Comparison of ENCODE assay signal across 1 cellular context in genomic region chr9:128723866-128724743, GRCh38.
TF ChIP-seq lines count a peak whose summit lies in the region.

A gene with protein sequence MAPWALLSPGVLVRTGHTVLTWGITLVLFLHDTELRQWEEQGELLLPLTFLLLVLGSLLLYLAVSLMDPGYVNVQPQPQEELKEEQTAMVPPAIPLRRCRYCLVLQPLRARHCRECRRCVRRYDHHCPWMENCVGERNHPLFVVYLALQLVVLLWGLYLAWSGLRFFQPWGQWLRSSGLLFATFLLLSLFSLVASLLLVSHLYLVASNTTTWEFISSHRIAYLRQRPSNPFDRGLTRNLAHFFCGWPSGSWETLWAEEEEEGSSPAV (minus strand): TSS chr9:128724127. CDS start chr9:128724093, 34 bp downstream.

TF ChIP-seq in K562, 482 proteins besides CTCF, POLR2A, EP300 and RAD21 (continued from another document and continues in another):
- TF ChIP-seq, protein P1, sequence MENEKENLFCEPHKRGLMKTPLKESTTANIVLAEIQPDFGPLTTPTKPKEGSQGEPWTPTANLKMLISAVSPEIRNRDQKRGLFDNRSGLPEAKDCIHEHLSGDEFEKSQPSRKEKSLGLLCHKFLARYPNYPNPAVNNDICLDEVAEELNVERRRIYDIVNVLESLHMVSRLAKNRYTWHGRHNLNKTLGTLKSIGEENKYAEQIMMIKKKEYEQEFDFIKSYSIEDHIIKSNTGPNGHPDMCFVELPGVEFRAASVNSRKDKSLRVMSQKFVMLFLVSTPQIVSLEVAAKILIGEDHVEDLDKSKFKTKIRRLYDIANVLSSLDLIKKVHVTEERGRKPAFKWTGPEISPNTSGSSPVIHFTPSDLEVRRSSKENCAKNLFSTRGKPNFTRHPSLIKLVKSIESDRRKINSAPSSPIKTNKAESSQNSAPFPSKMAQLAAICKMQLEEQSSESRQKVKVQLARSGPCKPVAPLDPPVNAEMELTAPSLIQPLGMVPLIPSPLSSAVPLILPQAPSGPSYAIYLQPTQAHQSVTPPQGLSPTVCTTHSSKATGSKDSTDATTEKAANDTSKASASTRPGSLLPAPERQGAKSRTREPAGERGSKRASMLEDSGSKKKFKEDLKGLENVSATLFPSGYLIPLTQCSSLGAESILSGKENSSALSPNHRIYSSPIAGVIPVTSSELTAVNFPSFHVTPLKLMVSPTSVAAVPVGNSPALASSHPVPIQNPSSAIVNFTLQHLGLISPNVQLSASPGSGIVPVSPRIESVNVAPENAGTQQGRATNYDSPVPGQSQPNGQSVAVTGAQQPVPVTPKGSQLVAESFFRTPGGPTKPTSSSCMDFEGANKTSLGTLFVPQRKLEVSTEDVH (IDR thresholded peaks at IDR 0.05; ENCODE audit: low read depth, partially characterized antibody) = peak; percentile 60
- TF ChIP-seq SRSF7 (optimal IDR thresholded peaks at IDR 0.05; ENCODE audit: low read depth, low read length) = no peak
- no peak for TF ChIP-seq ZNF282 (CRISPR knock-in tag; IDR thresholded peaks at IDR 0.05)
- peak; percentile 27; the same call in 1 of the 2 replicates for TF ChIP-seq TEAD4 (IDR thresholded peaks at IDR 0.05; ENCODE audit: low read length)
- no peak for TF ChIP-seq TEAD4 (CRISPR knock-in tag; IDR thresholded peaks at IDR 0.05; ENCODE audit: borderline replicate concordance)
- TF ChIP-seq, protein P2, sequence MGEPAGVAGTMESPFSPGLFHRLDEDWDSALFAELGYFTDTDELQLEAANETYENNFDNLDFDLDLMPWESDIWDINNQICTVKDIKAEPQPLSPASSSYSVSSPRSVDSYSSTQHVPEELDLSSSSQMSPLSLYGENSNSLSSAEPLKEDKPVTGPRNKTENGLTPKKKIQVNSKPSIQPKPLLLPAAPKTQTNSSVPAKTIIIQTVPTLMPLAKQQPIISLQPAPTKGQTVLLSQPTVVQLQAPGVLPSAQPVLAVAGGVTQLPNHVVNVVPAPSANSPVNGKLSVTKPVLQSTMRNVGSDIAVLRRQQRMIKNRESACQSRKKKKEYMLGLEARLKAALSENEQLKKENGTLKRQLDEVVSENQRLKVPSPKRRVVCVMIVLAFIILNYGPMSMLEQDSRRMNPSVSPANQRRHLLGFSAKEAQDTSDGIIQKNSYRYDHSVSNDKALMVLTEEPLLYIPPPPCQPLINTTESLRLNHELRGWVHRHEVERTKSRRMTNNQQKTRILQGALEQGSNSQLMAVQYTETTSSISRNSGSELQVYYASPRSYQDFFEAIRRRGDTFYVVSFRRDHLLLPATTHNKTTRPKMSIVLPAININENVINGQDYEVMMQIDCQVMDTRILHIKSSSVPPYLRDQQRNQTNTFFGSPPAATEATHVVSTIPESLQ (CRISPR knock-in tag; IDR thresholded peaks at IDR 0.05) = 0 out of 2 replicates have a peak, but pooled peaks have one; percentile 46
- TF ChIP-seq, protein P3, sequence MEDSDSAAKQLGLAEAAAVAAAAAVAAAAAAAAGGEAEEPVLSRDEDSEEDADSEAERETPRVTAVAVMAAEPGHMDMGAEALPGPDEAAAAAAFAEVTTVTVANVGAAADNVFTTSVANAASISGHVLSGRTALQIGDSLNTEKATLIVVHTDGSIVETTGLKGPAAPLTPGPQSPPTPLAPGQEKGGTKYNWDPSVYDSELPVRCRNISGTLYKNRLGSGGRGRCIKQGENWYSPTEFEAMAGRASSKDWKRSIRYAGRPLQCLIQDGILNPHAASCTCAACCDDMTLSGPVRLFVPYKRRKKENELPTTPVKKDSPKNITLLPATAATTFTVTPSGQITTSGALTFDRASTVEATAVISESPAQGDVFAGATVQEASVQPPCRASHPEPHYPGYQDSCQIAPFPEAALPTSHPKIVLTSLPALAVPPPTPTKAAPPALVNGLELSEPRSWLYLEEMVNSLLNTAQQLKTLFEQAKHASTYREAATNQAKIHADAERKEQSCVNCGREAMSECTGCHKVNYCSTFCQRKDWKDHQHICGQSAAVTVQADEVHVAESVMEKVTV (CRISPR knock-in tag; IDR thresholded peaks at IDR 0.05) = no peak
- TF ChIP-seq DPF2 (IDR thresholded peaks at IDR 0.05) = peak; percentile 58; the same call in 1 of the 2 replicates
- TF ChIP-seq RCOR1 (IDR thresholded peaks at IDR 0.05; ENCODE audit: borderline replicate concordance in 1 of 2, low read depth in 2 of 2, low read length in 2 of 2) = peak; percentile 76 to 97; a peak in 3 of 4 replicates
- TF ChIP-seq HMBOX1 (IDR thresholded peaks at IDR 0.05) = no peak
- peak; percentile 88 for TF ChIP-seq KLF16 (IDR thresholded peaks at IDR 0.05)
- no peak for TF ChIP-seq TBL1XR1 (IDR thresholded peaks at IDR 0.05; ENCODE audit: low read length in 2 of 2)
- TF ChIP-seq CBX3 (IDR thresholded peaks at IDR 0.05; ENCODE audit: borderline replicate concordance in 1 of 2, low read length in 2 of 2) = peak in 1 of 2 experiments; percentile 91; a peak in 2 of 3 replicates
- peak; percentile 88 for TF ChIP-seq KDM5B (IDR thresholded peaks at IDR 0.05; ENCODE audit: insufficient replicate concordance, low read depth, low read length)
- peak; percentile 73; the same call in 1 of the 2 replicates for TF ChIP-seq E2F3 (CRISPR knock-in tag; IDR thresholded peaks at IDR 0.05)
- peak; percentile 88 for TF ChIP-seq RBFOX2 (IDR thresholded peaks at IDR 0.05; ENCODE audit: low read depth, low read length)
- no peak for TF ChIP-seq SFPQ (IDR thresholded peaks at IDR 0.05; ENCODE audit: low read depth, low read length)
- peak; percentile 90 for TF ChIP-seq ELF2 (CRISPR knock-in tag; IDR thresholded peaks at IDR 0.05)
- TF ChIP-seq, protein P4, sequence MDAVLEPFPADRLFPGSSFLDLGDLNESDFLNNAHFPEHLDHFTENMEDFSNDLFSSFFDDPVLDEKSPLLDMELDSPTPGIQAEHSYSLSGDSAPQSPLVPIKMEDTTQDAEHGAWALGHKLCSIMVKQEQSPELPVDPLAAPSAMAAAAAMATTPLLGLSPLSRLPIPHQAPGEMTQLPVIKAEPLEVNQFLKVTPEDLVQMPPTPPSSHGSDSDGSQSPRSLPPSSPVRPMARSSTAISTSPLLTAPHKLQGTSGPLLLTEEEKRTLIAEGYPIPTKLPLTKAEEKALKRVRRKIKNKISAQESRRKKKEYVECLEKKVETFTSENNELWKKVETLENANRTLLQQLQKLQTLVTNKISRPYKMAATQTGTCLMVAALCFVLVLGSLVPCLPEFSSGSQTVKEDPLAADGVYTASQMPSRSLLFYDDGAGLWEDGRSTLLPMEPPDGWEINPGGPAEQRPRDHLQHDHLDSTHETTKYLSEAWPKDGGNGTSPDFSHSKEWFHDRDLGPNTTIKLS (IDR thresholded peaks at IDR 0.05; ENCODE audit: borderline replicate concordance, low read depth) = 0 out of 2 replicates have a peak, but pooled peaks have one; percentile 4
- peak; percentile 94 for TF ChIP-seq CCNT2 (IDR thresholded peaks at IDR 0.05; ENCODE audit: borderline replicate concordance, extremely low read depth, insufficient read length, low read depth, low read length)
- TF ChIP-seq TAF1 (IDR thresholded peaks at IDR 0.05; ENCODE audit: control insufficient read depth, extremely low read depth, insufficient read depth, low read length, severe bottlenecking) = no peak
- peak; percentile 90 for TF ChIP-seq CXXC5 (CRISPR knock-in tag; IDR thresholded peaks at IDR 0.05)
- no peak for TF ChIP-seq SRSF3 (IDR thresholded peaks at IDR 0.05; ENCODE audit: insufficient read depth, low read length)
- peak; percentile 83 for TF ChIP-seq NFYB (IDR thresholded peaks at IDR 0.05; ENCODE audit: extremely low read depth, insufficient read length)
- TF ChIP-seq CCAR2 (IDR thresholded peaks at IDR 0.05; ENCODE audit: low read depth, low read length) = no peak
- TF ChIP-seq ZBTB7A (IDR thresholded peaks at IDR 0.05; ENCODE audit: borderline replicate concordance, control insufficient read depth, low read depth, low read length) = 0 out of 2 replicates have a peak, but pooled peaks have one; percentile 57
- TF ChIP-seq, protein P5, sequence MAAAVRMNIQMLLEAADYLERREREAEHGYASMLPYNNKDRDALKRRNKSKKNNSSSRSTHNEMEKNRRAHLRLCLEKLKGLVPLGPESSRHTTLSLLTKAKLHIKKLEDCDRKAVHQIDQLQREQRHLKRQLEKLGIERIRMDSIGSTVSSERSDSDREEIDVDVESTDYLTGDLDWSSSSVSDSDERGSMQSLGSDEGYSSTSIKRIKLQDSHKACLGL (CRISPR knock-in tag; IDR thresholded peaks at IDR 0.05; ENCODE audit: borderline replicate concordance, poor library complexity, severe bottlenecking) = no peak
- no peak for TF ChIP-seq ZNF408 (CRISPR knock-in tag; IDR thresholded peaks at IDR 0.05; ENCODE audit: low read depth)
- TF ChIP-seq, protein P6, sequence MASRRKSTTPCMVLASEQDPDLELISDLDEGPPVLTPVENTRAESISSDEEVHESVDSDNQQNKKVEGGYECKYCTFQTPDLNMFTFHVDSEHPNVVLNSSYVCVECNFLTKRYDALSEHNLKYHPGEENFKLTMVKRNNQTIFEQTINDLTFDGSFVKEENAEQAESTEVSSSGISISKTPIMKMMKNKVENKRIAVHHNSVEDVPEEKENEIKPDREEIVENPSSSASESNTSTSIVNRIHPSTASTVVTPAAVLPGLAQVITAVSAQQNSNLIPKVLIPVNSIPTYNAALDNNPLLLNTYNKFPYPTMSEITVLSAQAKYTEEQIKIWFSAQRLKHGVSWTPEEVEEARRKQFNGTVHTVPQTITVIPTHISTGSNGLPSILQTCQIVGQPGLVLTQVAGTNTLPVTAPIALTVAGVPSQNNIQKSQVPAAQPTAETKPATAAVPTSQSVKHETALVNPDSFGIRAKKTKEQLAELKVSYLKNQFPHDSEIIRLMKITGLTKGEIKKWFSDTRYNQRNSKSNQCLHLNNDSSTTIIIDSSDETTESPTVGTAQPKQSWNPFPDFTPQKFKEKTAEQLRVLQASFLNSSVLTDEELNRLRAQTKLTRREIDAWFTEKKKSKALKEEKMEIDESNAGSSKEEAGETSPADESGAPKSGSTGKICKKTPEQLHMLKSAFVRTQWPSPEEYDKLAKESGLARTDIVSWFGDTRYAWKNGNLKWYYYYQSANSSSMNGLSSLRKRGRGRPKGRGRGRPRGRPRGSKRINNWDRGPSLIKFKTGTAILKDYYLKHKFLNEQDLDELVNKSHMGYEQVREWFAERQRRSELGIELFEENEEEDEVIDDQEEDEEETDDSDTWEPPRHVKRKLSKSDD (conservative IDR thresholded peaks at IDR 0.05; ENCODE audit: low read length) = 0 out of 2 replicates have a peak, but pooled peaks have one; percentile 15
- TF ChIP-seq ESRRB (CRISPR knock-in tag; IDR thresholded peaks at IDR 0.05; ENCODE audit: borderline replicate concordance) = 0 out of 2 replicates have a peak, but pooled peaks have one; percentile 12
- TF ChIP-seq FOXK1 (CRISPR knock-in tag; IDR thresholded peaks at IDR 0.05; ENCODE audit: borderline replicate concordance) = no peak
- peak; percentile 8; the same call in 1 of the 2 replicates for TF ChIP-seq KAT7 (CRISPR knock-in tag; IDR thresholded peaks at IDR 0.05; ENCODE audit: borderline replicate concordance)
- TF ChIP-seq FOXM1 (IDR thresholded peaks at IDR 0.05; ENCODE audit: low read depth) = peak; percentile 47
- no peak; the same call in none of the 2 replicates for TF ChIP-seq FOXM1 (CRISPR knock-in tag; IDR thresholded peaks at IDR 0.05; ENCODE audit: low read depth)
- TF ChIP-seq SMARCE1 (IDR thresholded peaks at IDR 0.05) = no peak
- 0 out of 2 replicates have a peak, but pooled peaks have one; percentile 28 for TF ChIP-seq RFX7 (CRISPR knock-in tag; IDR thresholded peaks at IDR 0.05)
- TF ChIP-seq TBP (optimal IDR thresholded peaks at IDR 0.05; ENCODE audit: low read depth, low read length) = peak; percentile 57
- TF ChIP-seq, protein P7, sequence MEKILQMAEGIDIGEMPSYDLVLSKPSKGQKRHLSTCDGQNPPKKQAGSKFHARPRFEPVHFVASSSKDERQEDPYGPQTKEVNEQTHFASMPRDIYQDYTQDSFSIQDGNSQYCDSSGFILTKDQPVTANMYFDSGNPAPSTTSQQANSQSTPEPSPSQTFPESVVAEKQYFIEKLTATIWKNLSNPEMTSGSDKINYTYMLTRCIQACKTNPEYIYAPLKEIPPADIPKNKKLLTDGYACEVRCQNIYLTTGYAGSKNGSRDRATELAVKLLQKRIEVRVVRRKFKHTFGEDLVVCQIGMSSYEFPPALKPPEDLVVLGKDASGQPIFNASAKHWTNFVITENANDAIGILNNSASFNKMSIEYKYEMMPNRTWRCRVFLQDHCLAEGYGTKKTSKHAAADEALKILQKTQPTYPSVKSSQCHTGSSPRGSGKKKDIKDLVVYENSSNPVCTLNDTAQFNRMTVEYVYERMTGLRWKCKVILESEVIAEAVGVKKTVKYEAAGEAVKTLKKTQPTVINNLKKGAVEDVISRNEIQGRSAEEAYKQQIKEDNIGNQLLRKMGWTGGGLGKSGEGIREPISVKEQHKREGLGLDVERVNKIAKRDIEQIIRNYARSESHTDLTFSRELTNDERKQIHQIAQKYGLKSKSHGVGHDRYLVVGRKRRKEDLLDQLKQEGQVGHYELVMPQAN (IDR thresholded peaks at IDR 0.05; ENCODE audit: borderline replicate concordance) = peak; percentile 69; the same call in 1 of the 2 replicates
- no peak for TF ChIP-seq LARP7 (IDR thresholded peaks at IDR 0.05)
- peak; percentile 19 for TF ChIP-seq RBM22 (IDR thresholded peaks at IDR 0.05; ENCODE audit: low read depth, low read length, poor library complexity, severe bottlenecking)
- no peak for TF ChIP-seq SREBF1 (IDR thresholded peaks at IDR 0.05; ENCODE audit: borderline replicate concordance, low read depth, low read length)
- no peak for TF ChIP-seq MCM2 (IDR thresholded peaks at IDR 0.05; ENCODE audit: low read depth)
- TF ChIP-seq CHD4 (IDR thresholded peaks at IDR 0.05; ENCODE audit: insufficient read depth, insufficient replicate concordance, low read depth, low read length, poor library complexity, severe bottlenecking) = peak; percentile 99
- no peak for TF ChIP-seq SAFB (IDR thresholded peaks at IDR 0.05; ENCODE audit: borderline replicate concordance, low read depth, low read length)
- no peak for TF ChIP-seq ETV6 (IDR thresholded peaks at IDR 0.05; ENCODE audit: borderline replicate concordance in 1 of 2, low read depth in 2 of 2, low read length in 1 of 2)
- no peak for TF ChIP-seq ETV6 (CRISPR knock-in tag; IDR thresholded peaks at IDR 0.05; ENCODE audit: borderline replicate concordance)
